Comparison of ENCODE assay signal across 8 cellular contexts in genomic region chr10:125159486-125159931, GRCh38. TPM values are rescaled to one million over a fixed set of nuclear protein-coding genes. Genes with fewer than 3 reads are reported as not detected.
A peak's percentile ranks its signal among the peaks of the same experiment; 100 is the strongest.
DNase-seq lines count a peak whose midpoint lies in the region; ATAC-seq, FAIRE-seq and TF ChIP-seq lines count a peak whose summit lies in the region.
"Had no signal": no experiment of that assay in that cellular context is flagged by ENCODE, and none has a peak within 500 bp of the region (broad histone marks: within the 10 kb centered on the region; RNA-seq: fewer than 3 reads in every experiment).

No MANE protein-coding gene starts in this region.

- H3K27ac ChIP-seq in right atrium auricular region, result peak overlapping the region; percentile 97 to 98

- H3K36me3 ChIP-seq in right atrium auricular region (no peaks in the 10 kb centered on the region), skeletal muscle satellite cell (ENCODE audit: insufficient read depth, low read length) (no peaks in the 10 kb centered on the region)

- H3K4me3 ChIP-seq in right atrium auricular region, result peak overlapping the region; percentile 87 to 93
- peak overlapping the region; percentile 85 for H3K4me3 ChIP-seq in skeletal muscle satellite cell (ENCODE audit: low read length)

- H3K4me3 Mint-ChIP-seq in WTC11, result peak overlapping the region; percentile 63
- H3K4me3 Mint-ChIP-seq: T-helper 1 cell treated with Interleukin-12 subunit alpha and Interleukin-12 subunit beta and Interleukin-4 antibody, amounts not matched to agents 30 μg/mL and 1 μg/mL, for 36 hours had no signal

- peak overlapping the region; percentile 89 for H3K9ac ChIP-seq in skeletal muscle satellite cell (ENCODE audit: low read depth, low read length)

- no peak for TF ChIP-seq POLR2A in H54 (IDR thresholded peaks at IDR 0.05; ENCODE audit: low read depth, low read length)

- H3K4me1 ChIP-seq in right atrium auricular region (peaks cover 0 to 46% of the 10 kb centered on the region in 2 donors), skeletal muscle satellite cell (ENCODE audit: control insufficient read depth, insufficient read depth, low read length) (peaks cover 39% of the 10 kb centered on the region)

- no peak overlapping the region for H3K27ac Mint-ChIP-seq in WTC11
- H3K27ac Mint-ChIP-seq: T-helper 1 cell treated with Interleukin-12 subunit alpha and Interleukin-12 subunit beta and Interleukin-4 antibody, amounts not matched to agents 30 μg/mL and 1 μg/mL, for 36 hours had no signal

- H3K9me3 ChIP-seq in right atrium auricular region, result no peaks in the 10 kb centered on the region
- H3K9me3 ChIP-seq in skeletal muscle satellite cell (replicated peaks; ENCODE audit: low read length), result no peaks in the 10 kb centered on the region

- TF ChIP-seq CTCF in WTC11 (IDR thresholded peaks at IDR 0.05) (no peak), right atrium auricular region (IDR thresholded peaks at IDR 0.05) (no peak)

- peaks cover 4% of the 10 kb centered on the region; the same call in 1 of the 2 replicates for H3K36me3 Mint-ChIP-seq in WTC11

- POLR2A ChIA-PET in WTC11 (lab: Charles Lee), result no interaction called here

- H3K4me1 Mint-ChIP-seq in WTC11, result peaks cover 51% of the 10 kb centered on the region

- ATAC-seq in WTC11, result no peak

- FAIRE-seq in H54 (lab: Jason Lieb, UNC), result no peak

- H3K9me3 Mint-ChIP-seq in WTC11, result no peaks in the 10 kb centered on the region
- H3K9me3 Mint-ChIP-seq: T-helper 1 cell treated with Interleukin-12 subunit alpha and Interleukin-12 subunit beta and Interleukin-4 antibody, amounts not matched to agents 30 μg/mL and 1 μg/mL, for 36 hours had no signal

- H3K27me3 Mint-ChIP-seq in WTC11 (ENCODE audit: low read depth), result no peaks in the 10 kb centered on the region

- DNase-seq in H54 (ENCODE audit: insufficient read length, low spot score), result peak; percentile 30
- DNase-seq in WTC11 (ENCODE audit: low spot score), result no peak
- DNase-seq in right atrium auricular region (ENCODE audit: low spot score), result no peak
- DNase-seq in SK-N-DZ (ENCODE audit: low spot score), result no peak
- no peak for DNase-seq in activated CD4-positive, CD25-positive, alpha-beta regulatory T cell treated with anti-CD3 and anti-CD28 coated beads, Interleukin-2, amount 50 U/mL, for 72 hours
- no peak for DNase-seq in stimulated activated naive CD4-positive, alpha-beta T cell (lab: John Stamatoyannopoulos, UW)

- H3K4me2 ChIP-seq in skeletal muscle satellite cell (ENCODE audit: low read length), result peak overlapping the region; percentile 66

- H3K27me3 ChIP-seq in right atrium auricular region (no peaks in the 10 kb centered on the region), skeletal muscle satellite cell (ENCODE audit: control insufficient read depth, insufficient read depth, low read length) (no peaks in the 10 kb centered on the region)

- CTCF ChIA-PET in WTC11 (lab: Charles Lee), result no interaction called here

TF ChIP-seq in WTC11, 78 proteins besides CTCF, POLR2A, EP300 and RAD21:
- TF ChIP-seq KAT7 (CRISPR knock-in tag; IDR thresholded peaks at IDR 0.05; ENCODE audit: borderline replicate concordance), result 0 out of 2 replicates have a peak, but pooled peaks have one; percentile 18
- no peak for TF ChIP-seq STAT6 (CRISPR knock-in tag; conservative IDR thresholded peaks at IDR 0.05; ENCODE audit: low read depth)

RNA-seq across cellular contexts. Expression of gene CTBP2, which starts 0.9 kb away (rescaled TPM):
- total RNA-seq in WTC11 (2021) (175 to 191 TPM (median 181 TPM) in 3 replicates), right atrium auricular region (10 to 100 TPM; 26.0 to 36.0 TPM)
- total RNA-seq in skeletal muscle satellite cell (2012; rRNA removed), result 60.9 and 63.6 TPM in 2 replicates
- polyA plus RNA-seq in SK-N-DZ (2014; cell fraction: cytosol; rRNA removed), result 88.4 and 92.9 TPM in 2 replicates
- 89.9 and 109 TPM in 2 replicates for polyA plus RNA-seq in SK-N-DZ (2014; cell fraction: nucleus; rRNA removed)
